Comparison of ENCODE assay signal across 11 cellular contexts in genomic region chr10:48885376-48885775, GRCh38. TPM values are rescaled to one million over a fixed set of nuclear protein-coding genes. Genes with fewer than 3 reads are reported as not detected.
DNase-seq lines count a peak whose midpoint lies in the region; ATAC-seq and TF ChIP-seq lines count a peak whose summit lies in the region.
"Had no signal": no experiment of that assay in that cellular context is flagged by ENCODE, and none has a peak within 500 bp of the region (broad histone marks: within the 10 kb centered on the region; RNA-seq: fewer than 3 reads in every experiment).

No MANE protein-coding gene starts in this region.

- no peak overlapping the region for H4K8ac ChIP-seq in trophoblast cell (ENCODE audit: low read depth, low read length)

- no peaks in the 10 kb centered on the region for H4K20me1 ChIP-seq in osteoblast (ENCODE audit: insufficient read depth, low read length)

- H3K4me3 ChIP-seq in osteoblast (ENCODE audit: insufficient read depth, low read length): no peak overlapping the region
- no peak overlapping the region for H3K4me3 ChIP-seq in trophoblast cell (ENCODE audit: low read depth, low read length)
- H3K4me3 ChIP-seq in vagina: no peak overlapping the region

- no peak overlapping the region for H2BK5ac ChIP-seq in trophoblast cell (ENCODE audit: low read depth, low read length, poor library complexity)

- no peak overlapping the region for H2BK12ac ChIP-seq in trophoblast cell (ENCODE audit: low read length)

- intact Hi-C loops in vagina (cut with DNase I): no loop called here

- no peak overlapping the region for H4K91ac ChIP-seq in trophoblast cell (ENCODE audit: low read depth, low read length)

- no CpG with 5 or more reads among the region's 2 CpGs for WGBS in trophoblast cell (ENCODE audit: extremely low coverage, insufficient coverage, insufficient read length)

- no peak overlapping the region for H2AFZ ChIP-seq in osteoblast (ENCODE audit: low read length)
- no peak overlapping the region for H2AFZ ChIP-seq in trophoblast cell (ENCODE audit: insufficient read depth, low read length, poor library complexity)

- H3K9ac ChIP-seq in trophoblast cell (ENCODE audit: low read length): no peak overlapping the region

- no peak for ATAC-seq in HG03045 (IDR thresholded peaks at IDR 0.05; ENCODE audit: unreplicated experiment)

- no peaks in the 10 kb centered on the region for H3K4me1 ChIP-seq in osteoblast (ENCODE audit: insufficient read depth, low read length)
- no peaks in the 10 kb centered on the region for H3K4me1 ChIP-seq in trophoblast cell (ENCODE audit: control insufficient read depth in 1 of 2, insufficient read depth in 2 of 2, low read length in 2 of 2)
- H3K4me1 ChIP-seq in vagina: no peaks in the 10 kb centered on the region

- H2BK120ac ChIP-seq in trophoblast cell (ENCODE audit: insufficient read depth, low read length, poor library complexity): no peak overlapping the region

- H3K27me3 ChIP-seq in osteoblast (ENCODE audit: insufficient read depth, low read length): peaks cover 9% of the 10 kb centered on the region
- H3K27me3 ChIP-seq in trophoblast cell (ENCODE audit: insufficient read depth, low read length): no peaks in the 10 kb centered on the region
- H3K27me3 ChIP-seq in vagina: no peaks in the 10 kb centered on the region

- no peak overlapping the region for H2AK5ac ChIP-seq in trophoblast cell (ENCODE audit: low read length)

- no peak for TF ChIP-seq POLR2A in vagina (IDR thresholded peaks at IDR 0.05)

- H3K23ac ChIP-seq in trophoblast cell (ENCODE audit: low read length): no peak overlapping the region

- no peak overlapping the region for H3K27ac ChIP-seq in osteoblast (ENCODE audit: low read depth, low read length)
- H3K27ac ChIP-seq in trophoblast cell (ENCODE audit: low read depth, low read length): no peak overlapping the region
- no peak overlapping the region for H3K27ac ChIP-seq in vagina

- no peak overlapping the region for H3K18ac ChIP-seq in trophoblast cell (ENCODE audit: low read length)

- no peak overlapping the region for H3K4me2 ChIP-seq in osteoblast (ENCODE audit: insufficient read depth, low read length)
- no peak overlapping the region for H3K4me2 ChIP-seq in trophoblast cell (ENCODE audit: low read length)

- TF ChIP-seq CTCF in osteoblast (IDR thresholded peaks at IDR 0.05; ENCODE audit: extremely low read depth, low read depth, low read length) (peak; percentile 20), vagina (IDR thresholded peaks at IDR 0.05) (peak in 1 of 3 experiments; percentile 30)

- H3K36me3 ChIP-seq in osteoblast (ENCODE audit: insufficient read depth, low read length) (no peaks in the 10 kb centered on the region), trophoblast cell (ENCODE audit: control insufficient read depth in 1 of 2, insufficient read depth in 2 of 2, low read length in 2 of 2) (no peaks in the 10 kb centered on the region), vagina (no peaks in the 10 kb centered on the region)

- H3K79me1 ChIP-seq in trophoblast cell (ENCODE audit: low read length): no peaks in the 10 kb centered on the region

- no peak overlapping the region for H3K14ac ChIP-seq in trophoblast cell (ENCODE audit: low read length)

- peak; percentile 0 for DNase-seq in NCI-H1105 treated with DMSO at 0.1 percent for 48 hours (lab: John Stamatoyannopoulos, UW)
- DNase-seq in NCI-H1105 (lab: John Stamatoyannopoulos, UW): no peak
- peak; percentile 2 for DNase-seq in M059J (ENCODE audit: low read depth)
- peak; percentile 74 for DNase-seq in dermis blood vessel endothelial cell
- DNase-seq in osteoblast (ENCODE audit: insufficient read length, low spot score, missing footprints): no peak
- no peak for DNase-seq in trophoblast cell
- no peak for DNase-seq in vagina (ENCODE audit: extremely low spot score in 2 of 2)
- DNase-seq: AML-193 had no signal

- H3K79me2 ChIP-seq in osteoblast (ENCODE audit: insufficient read depth, low read length): no peaks in the 10 kb centered on the region
- no peaks in the 10 kb centered on the region for H3K79me2 ChIP-seq in trophoblast cell (ENCODE audit: control insufficient read depth, insufficient read depth, low read length, poor library complexity)

- no peak overlapping the region for H4K12ac ChIP-seq in trophoblast cell (ENCODE audit: low read depth, low read length)

- no peaks in the 10 kb centered on the region for H3K9me3 ChIP-seq in osteoblast (ENCODE audit: low read depth, low read length)
- peaks cover 2% of the 10 kb centered on the region for H3K9me3 ChIP-seq in trophoblast cell (ENCODE audit: insufficient read depth, low read depth, low read length)
- no peaks in the 10 kb centered on the region for H3K9me3 ChIP-seq in vagina

- H3K4ac ChIP-seq in trophoblast cell (ENCODE audit: low read depth, low read length): no peak overlapping the region

RNA-seq across cellular contexts. Expression of gene LRRC18, which starts 54.3 kb away (rescaled TPM):
- total RNA-seq in M059J (2014; rRNA removed; shearing (Covaris generic)): not detected in 2 replicates
- total RNA-seq in dermis blood vessel endothelial cell: not detected in 2 replicates
- total RNA-seq in osteoblast: not detected in 2 replicates
- polyA plus RNA-seq in trophoblast cell (2013): not detected in 2 replicates
- total RNA-seq in vagina: not detected
- total RNA-seq: activated T-helper 1 cell treated with anti-CD3 and anti-CD28 coated beads, Interleukin-12 subunit alpha, Interleukin-12 subunit beta, Interleukin-2, Interleukin-4 antibody, amounts not matched to agents 30 ng/mL and 10 ng/mL and 1 ng/mL, durations not matched to agents 14 hours and 24 hours and 36 hours; RPMI7951 had no signal

Comparison
In these comparisons a context has a peak if more than half of its experiments do, and no peak if none do; other contexts are left out.
1. DNase-seq: peak in NCI-H1105 treated with DMSO at 0.1 percent for 48 hours (single experiment), M059J (single experiment) and dermis blood vessel endothelial cell (single experiment); none in NCI-H1105 (single experiment), osteoblast (single experiment), trophoblast cell (0 of 2) and vagina (0 of 2).